In the genomic region with DNA sequence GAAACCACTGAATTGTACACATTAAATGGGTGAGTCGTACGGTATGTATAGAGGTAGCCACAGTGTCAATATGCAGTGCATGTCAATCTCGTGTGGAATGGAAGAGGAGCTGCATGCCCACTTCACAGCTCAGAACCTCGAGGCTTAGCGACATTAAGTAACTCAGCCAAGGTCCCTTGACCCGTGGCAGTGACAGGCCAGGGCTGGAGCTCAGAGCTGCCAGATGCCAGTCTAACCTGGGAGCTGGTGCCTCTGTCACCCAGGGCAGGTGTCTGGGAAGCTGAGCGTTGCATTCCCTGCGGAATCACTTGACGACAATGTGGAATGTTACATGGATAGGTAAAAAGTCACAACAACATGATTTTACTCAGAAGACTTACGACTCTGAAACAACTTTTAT, we compare ENCODE assay signal across 31 cellular contexts.
"Had no signal": no experiment of that assay in that cellular context is flagged by ENCODE, and none has a peak within 500 bp of the region (broad histone marks: within the 10 kb centered on the region; RNA-seq: fewer than 3 reads in every experiment).

No MANE protein-coding gene starts in this region.

- H3K4me3 ChIP-seq: ascending aorta, cardiac muscle cell had no signal

- FAIRE-seq: bronchial epithelial cell, TTC549 had no signal

- H3K27me3 ChIP-seq: ascending aorta, cardiac muscle cell had no signal

- H3K36me3 ChIP-seq: ascending aorta, cardiac muscle cell had no signal

- H3K9me3 ChIP-seq: ascending aorta had no signal

- H3K4me1 ChIP-seq: ascending aorta had no signal

- ATAC-seq: activated CD8-positive, alpha-beta T cell treated with anti-CD3 and anti-CD28 coated beads for 36 hours; activated naive CD8-positive, alpha-beta T cell treated with anti-CD3 and anti-CD28 coated beads, Interleukin-2, amount 50 U/mL, for 24 hours; activated T-cell treated with anti-CD3 and anti-CD28 coated beads, Interleukin-2, amount 50 U/mL, for 4 hours; activated T-cell treated with anti-CD3 and anti-CD28 coated beads, Interleukin-2, amount 50 U/mL, for 72 hours; activated T-helper 17 cell treated with anti-CD3 and anti-CD28 coated beads, Interleukin-2, amount 50 U/mL, for 72 hours had no signal

- H3K27ac ChIP-seq: ascending aorta, cardiac muscle cell, VCaP had no signal

- DNase-seq: activated B cell treated with CpG ODN at 0.5 μM for 24 hours; activated CD4-positive, alpha-beta memory T cell treated with anti-CD3 and anti-CD28 coated beads for 36 hours; activated CD4-positive, alpha-beta T cell treated with anti-CD3 and anti-CD28 coated beads for 4 hours; activated CD4-positive, alpha-beta T cell treated with anti-CD3 and anti-CD28 coated beads, Interleukin-2, amount 10 ng/mL, durations not matched to agents 24 days and 14 days; activated CD4-positive, alpha-beta T cell treated with anti-CD3 and anti-CD28 coated beads, Interleukin-2, amount 50 U/mL, for 1 hour; activated CD4-positive, alpha-beta T cell treated with anti-CD3 and anti-CD28 coated beads, Interleukin-2, amount 50 U/mL, for 4 hours; activated CD4-positive, CD25-positive, alpha-beta regulatory T cell treated with anti-CD3 and anti-CD28 coated beads, Interleukin-2, amount 50 U/mL, for 72 hours; activated CD8-positive, alpha-beta memory T cell treated with anti-CD3 and anti-CD28 coated beads, Interleukin-2, amount 50 U/mL, for 4 hours; activated CD8-positive, alpha-beta T cell treated with anti-CD3 and anti-CD28 coated beads for 36 hours; activated effector memory CD4-positive, alpha-beta T cell treated with anti-CD3 and anti-CD28 coated beads, Interleukin-2, amount 50 U/mL, for 16 hours; activated gamma-delta T cell treated with Interleukin-2 at 50 U/mL for 16 hours; activated naive CD4-positive, alpha-beta T cell; activated naive CD4-positive, alpha-beta T cell treated with anti-CD3 and anti-CD28 coated beads for 36 hours; activated naive CD8-positive, alpha-beta T cell treated with anti-CD3 and anti-CD28 coated beads, Interleukin-2, amount 10 ng/mL, durations not matched to agents 7 days and 5 days; activated naive CD8-positive, alpha-beta T cell treated with anti-CD3 and anti-CD28 coated beads, Interleukin-2, amount 50 U/mL, for 24 hours; activated T-cell treated with anti-CD3 and anti-CD28 coated beads for 4 hours; activated T-cell treated with anti-CD3 and anti-CD28 coated beads, Interleukin-2, amount 50 U/mL, for 1 hour; activated T-cell treated with anti-CD3 and anti-CD28 coated beads, Interleukin-2, amount 50 U/mL, for 4 hours; activated T-cell treated with anti-CD3 and anti-CD28 coated beads, Interleukin-2, amount 50 U/mL, for 72 hours; amygdala; anterior cingulate cortex; central memory CD4-positive, alpha-beta T cell; T-helper 1 cell; T-helper 2 cell; T-helper 9 cell had no signal
